Comparison of ENCODE assay signal across 1 cellular context in the genomic region with DNA sequence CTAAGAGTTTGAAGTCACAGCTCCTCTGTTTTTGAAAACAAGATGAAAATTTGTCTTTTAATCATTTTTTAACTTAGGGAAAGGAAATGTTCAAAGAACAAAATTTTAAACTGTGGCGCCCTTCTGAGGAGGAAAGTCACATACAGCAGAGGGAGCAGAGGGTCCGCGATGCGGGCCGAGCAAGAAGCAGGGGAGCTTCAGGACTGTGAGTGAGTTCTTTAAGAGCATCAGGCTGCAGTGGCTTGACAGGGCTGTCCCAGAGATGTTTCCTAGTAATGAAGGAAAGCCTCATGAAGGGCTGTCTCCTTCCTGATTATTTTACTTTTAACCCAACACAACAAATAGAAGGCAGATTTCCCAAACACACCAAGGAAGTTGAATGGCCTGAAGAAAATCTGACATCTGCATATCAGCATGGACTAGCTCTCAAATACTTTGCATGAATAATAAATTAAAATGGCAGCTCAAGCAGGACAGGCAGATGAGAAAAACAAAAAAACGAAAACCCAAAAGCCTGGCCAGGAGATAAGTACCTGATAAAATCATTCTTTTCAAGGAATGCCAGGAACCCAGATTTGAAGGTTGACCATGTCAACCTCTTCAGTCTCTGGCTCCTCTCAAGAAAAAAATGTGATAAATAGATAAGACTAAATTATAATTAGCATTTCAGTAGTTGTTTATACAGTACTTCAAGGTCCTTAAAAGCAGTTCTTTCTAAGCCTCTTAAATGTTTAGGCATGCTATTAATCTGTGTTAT.
TF ChIP-seq lines count a peak whose summit lies in the region.

No MANE protein-coding gene starts in this region.

TF ChIP-seq in K562, 482 proteins besides CTCF, POLR2A, EP300 and RAD21 (continued from another document):
- TF ChIP-seq, protein P1, sequence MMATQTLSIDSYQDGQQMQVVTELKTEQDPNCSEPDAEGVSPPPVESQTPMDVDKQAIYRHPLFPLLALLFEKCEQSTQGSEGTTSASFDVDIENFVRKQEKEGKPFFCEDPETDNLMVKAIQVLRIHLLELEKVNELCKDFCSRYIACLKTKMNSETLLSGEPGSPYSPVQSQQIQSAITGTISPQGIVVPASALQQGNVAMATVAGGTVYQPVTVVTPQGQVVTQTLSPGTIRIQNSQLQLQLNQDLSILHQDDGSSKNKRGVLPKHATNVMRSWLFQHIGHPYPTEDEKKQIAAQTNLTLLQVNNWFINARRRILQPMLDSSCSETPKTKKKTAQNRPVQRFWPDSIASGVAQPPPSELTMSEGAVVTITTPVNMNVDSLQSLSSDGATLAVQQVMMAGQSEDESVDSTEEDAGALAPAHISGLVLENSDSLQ (IDR thresholded peaks at IDR 0.05): peak; percentile 19; the same call in 1 of the 2 replicates
- no peak for TF ChIP-seq HCFC1 (IDR thresholded peaks at IDR 0.05; ENCODE audit: low read depth, low read length)
- TF ChIP-seq CBFA2T3 (IDR thresholded peaks at IDR 0.05): peak; percentile 16; the same call in 1 of the 2 replicates
